ENCODE assay signal across 25 cellular contexts in genomic region chr1:31408788-31409318, GRCh38. TPM values are rescaled to one million over a fixed set of nuclear protein-coding genes. Genes with fewer than 3 reads are reported as not detected.
"Had no signal": no experiment of that assay in that cellular context is flagged by ENCODE, and none has a peak within 500 bp of the region (broad histone marks: within the 10 kb centered on the region; RNA-seq: fewer than 3 reads in every experiment).

No MANE protein-coding gene starts in this region.

- H3K4me2 ChIP-seq: neural progenitor cell had no signal

- H3K27ac ChIP-seq: left ventricle myocardium inferior, neural progenitor cell, pancreas, prostate gland, sigmoid colon, spleen, suprapubic skin, thoracic aorta, tibial artery, upper lobe of right lung had no signal

- ATAC-seq: natural killer cell; pancreas; right cardiac atrium; stimulated activated effector memory CD8-positive, alpha-beta T cell treated with anti-CD3 and anti-CD28 coated beads, Interleukin-12 subunit alpha, Interleukin-12 subunit beta, amount 100 ng/mL, for 72 hours; upper lobe of right lung had no signal

- H3K9me3 ChIP-seq: left ventricle myocardium inferior, pancreas, prostate gland, sigmoid colon, spleen, suprapubic skin, thoracic aorta, tibial artery, upper lobe of right lung had no signal

- H3K27me3 ChIP-seq: pancreas, suprapubic skin had no signal

- H3K9me3 Mint-ChIP-seq: mesothelial cell of epicardium; natural killer cell; nephron progenitor cell; neural progenitor cell; stimulated activated effector memory CD8-positive, alpha-beta T cell treated with anti-CD3 and anti-CD28 coated beads, Interleukin-12 subunit alpha, Interleukin-12 subunit beta, amount 100 ng/mL, for 72 hours; stimulated activated naive CD8-positive, alpha-beta T cell treated with anti-CD3 and anti-CD28 coated beads, Interleukin-15, Interleukin-2, amounts not matched to agents 100 ng/mL and 50 ng/mL, for 24 hours had no signal

- H3K36me3 Mint-ChIP-seq: mesothelial cell of epicardium; natural killer cell; stimulated activated effector memory CD8-positive, alpha-beta T cell treated with anti-CD3 and anti-CD28 coated beads, Interleukin-12 subunit alpha, Interleukin-12 subunit beta, amount 100 ng/mL, for 72 hours had no signal

- H3K4me3 ChIP-seq: left ventricle myocardium inferior, lung, neural progenitor cell, pancreas, prostate gland, sigmoid colon, spleen, suprapubic skin, thoracic aorta, tibial artery, upper lobe of right lung had no signal

- H3K4me3 Mint-ChIP-seq: mesothelial cell of epicardium; natural killer cell; nephron progenitor cell; neural progenitor cell; stimulated activated effector memory CD8-positive, alpha-beta T cell treated with anti-CD3 and anti-CD28 coated beads, Interleukin-12 subunit alpha, Interleukin-12 subunit beta, amount 100 ng/mL, for 72 hours; stimulated activated naive CD8-positive, alpha-beta T cell treated with anti-CD3 and anti-CD28 coated beads, Interleukin-15, Interleukin-2, amounts not matched to agents 100 ng/mL and 50 ng/mL, for 24 hours had no signal

- H2AFZ ChIP-seq: neural progenitor cell had no signal

- DNase-seq: islet precursor cell; left ventricle myocardium inferior; mesendoderm; naive B cell; natural killer cell; nephron progenitor cell; pancreas; retina; right cardiac atrium; sigmoid colon; small intestine; spleen; stimulated activated CD4-positive, alpha-beta T cell treated with anti-CD3 and anti-CD28 coated beads, Interleukin-4, amount 100 ng/mL, for 24 hours; stimulated activated naive CD4-positive, alpha-beta T cell; tibial artery; upper lobe of right lung had no signal

- H3K9ac ChIP-seq: neural progenitor cell had no signal

- H3K4me1 ChIP-seq: prostate gland had no signal

- H3K27ac Mint-ChIP-seq: mesothelial cell of epicardium; natural killer cell; nephron progenitor cell; stimulated activated effector memory CD8-positive, alpha-beta T cell treated with anti-CD3 and anti-CD28 coated beads, Interleukin-12 subunit alpha, Interleukin-12 subunit beta, amount 100 ng/mL, for 72 hours; stimulated activated naive CD8-positive, alpha-beta T cell treated with anti-CD3 and anti-CD28 coated beads, Interleukin-15, Interleukin-2, amounts not matched to agents 100 ng/mL and 50 ng/mL, for 24 hours had no signal

- H3K36me3 ChIP-seq: left ventricle myocardium inferior, neural progenitor cell, pancreas, prostate gland, sigmoid colon, spleen, suprapubic skin, thoracic aorta, tibial artery, upper lobe of right lung had no signal

RNA-seq across cellular contexts. Expression of gene FABP3, which starts 36.0 kb away (rescaled TPM):
- total RNA-seq: mononuclear cell, natural killer cell had no signal
